Comparison of ENCODE assay signal across 1 cellular context in the genomic region with DNA sequence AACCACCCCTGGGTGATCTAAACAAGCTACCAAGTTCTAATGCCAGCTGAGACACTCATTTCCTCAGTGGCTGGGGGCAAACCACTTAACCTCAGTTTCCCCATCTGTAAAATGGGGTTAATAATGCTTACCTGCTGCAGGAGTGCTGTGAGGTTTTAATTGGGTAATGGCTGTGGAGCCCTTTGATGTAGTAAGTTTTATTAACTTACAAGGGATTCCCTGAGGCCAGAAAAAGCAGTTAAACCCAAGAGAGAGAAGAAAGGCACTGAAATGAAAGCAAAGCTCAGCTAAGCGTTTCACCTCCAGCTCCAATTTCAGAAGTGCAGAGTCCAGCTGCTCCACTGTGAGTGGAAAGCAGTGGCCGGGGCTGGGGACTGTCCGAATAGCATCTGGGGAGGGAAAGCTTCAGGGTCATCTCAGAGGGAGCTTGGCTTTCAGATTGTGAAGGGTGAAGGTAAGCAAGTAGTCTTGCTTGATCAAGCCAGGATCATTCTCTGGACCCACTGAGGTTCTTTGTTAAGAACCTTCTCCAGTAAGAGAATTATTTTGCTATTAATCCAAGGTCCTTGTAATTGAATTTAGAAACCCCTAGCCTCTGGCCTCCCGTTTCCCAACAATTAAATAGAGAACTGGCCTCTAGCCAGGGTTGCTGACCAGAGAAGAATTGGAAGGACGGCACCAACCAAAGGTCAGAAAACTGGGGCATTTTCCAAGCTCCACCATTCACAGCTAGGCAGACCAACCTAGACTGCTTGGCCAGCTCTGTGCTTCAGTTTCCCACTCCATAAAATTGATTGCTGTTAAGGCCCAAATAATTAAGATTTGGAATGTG.
A peak's percentile ranks its signal among the peaks of the same experiment; 100 is the strongest.
TF ChIP-seq lines count a peak whose summit lies in the region.

No MANE protein-coding gene starts in this region.

TF ChIP-seq in liver, 16 proteins besides CTCF, POLR2A, EP300 and RAD21 (continued from another document):
- TF ChIP-seq, protein P1, sequence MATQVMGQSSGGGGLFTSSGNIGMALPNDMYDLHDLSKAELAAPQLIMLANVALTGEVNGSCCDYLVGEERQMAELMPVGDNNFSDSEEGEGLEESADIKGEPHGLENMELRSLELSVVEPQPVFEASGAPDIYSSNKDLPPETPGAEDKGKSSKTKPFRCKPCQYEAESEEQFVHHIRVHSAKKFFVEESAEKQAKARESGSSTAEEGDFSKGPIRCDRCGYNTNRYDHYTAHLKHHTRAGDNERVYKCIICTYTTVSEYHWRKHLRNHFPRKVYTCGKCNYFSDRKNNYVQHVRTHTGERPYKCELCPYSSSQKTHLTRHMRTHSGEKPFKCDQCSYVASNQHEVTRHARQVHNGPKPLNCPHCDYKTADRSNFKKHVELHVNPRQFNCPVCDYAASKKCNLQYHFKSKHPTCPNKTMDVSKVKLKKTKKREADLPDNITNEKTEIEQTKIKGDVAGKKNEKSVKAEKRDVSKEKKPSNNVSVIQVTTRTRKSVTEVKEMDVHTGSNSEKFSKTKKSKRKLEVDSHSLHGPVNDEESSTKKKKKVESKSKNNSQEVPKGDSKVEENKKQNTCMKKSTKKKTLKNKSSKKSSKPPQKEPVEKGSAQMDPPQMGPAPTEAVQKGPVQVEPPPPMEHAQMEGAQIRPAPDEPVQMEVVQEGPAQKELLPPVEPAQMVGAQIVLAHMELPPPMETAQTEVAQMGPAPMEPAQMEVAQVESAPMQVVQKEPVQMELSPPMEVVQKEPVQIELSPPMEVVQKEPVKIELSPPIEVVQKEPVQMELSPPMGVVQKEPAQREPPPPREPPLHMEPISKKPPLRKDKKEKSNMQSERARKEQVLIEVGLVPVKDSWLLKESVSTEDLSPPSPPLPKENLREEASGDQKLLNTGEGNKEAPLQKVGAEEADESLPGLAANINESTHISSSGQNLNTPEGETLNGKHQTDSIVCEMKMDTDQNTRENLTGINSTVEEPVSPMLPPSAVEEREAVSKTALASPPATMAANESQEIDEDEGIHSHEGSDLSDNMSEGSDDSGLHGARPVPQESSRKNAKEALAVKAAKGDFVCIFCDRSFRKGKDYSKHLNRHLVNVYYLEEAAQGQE (IDR thresholded peaks at IDR 0.05), result peak; percentile 84
- TF ChIP-seq GABPA (IDR thresholded peaks at IDR 0.05 in 1 of 2, conservative IDR thresholded peaks at IDR 0.05 in 1 of 2) (no peak), FOXA1 (IDR thresholded peaks at IDR 0.05) (no peak), SP1 (IDR thresholded peaks at IDR 0.05) (peak; percentile 99)
